In the genomic region with DNA sequence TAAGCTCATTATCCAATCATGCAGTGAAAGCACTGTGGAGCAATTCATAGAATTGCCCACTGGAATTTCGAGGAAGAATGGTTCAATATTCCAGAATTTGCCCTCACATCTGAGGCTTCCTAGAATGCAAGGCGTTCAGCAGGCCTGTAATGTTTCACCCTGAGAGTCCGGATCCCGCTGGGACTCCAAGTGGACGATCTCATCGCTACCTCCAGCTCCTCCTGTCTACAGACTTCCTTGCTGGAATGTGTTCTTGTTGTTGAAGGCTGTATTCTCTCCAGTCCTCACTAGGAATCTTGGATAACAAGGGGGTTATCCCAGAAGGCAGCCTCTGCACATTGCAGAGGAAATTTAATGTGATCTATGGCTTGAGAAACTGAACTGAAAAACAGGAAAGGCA, we compare ENCODE assay signal across 21 cellular contexts. TPM values are rescaled to one million over a fixed set of nuclear protein-coding genes. Genes with fewer than 3 reads are reported as not detected.
"Had no signal": no experiment of that assay in that cellular context is flagged by ENCODE, and none has a peak within 500 bp of the region (broad histone marks: within the 10 kb centered on the region; RNA-seq: fewer than 3 reads in every experiment).

No MANE protein-coding gene starts in this region.

- DNase-seq: central memory CD4-positive, alpha-beta T cell; cortex of kidney; effector memory CD4-positive, alpha-beta T cell; gastrocnemius medialis; glutamatergic neuron; immature natural killer cell; left colon; mucosa of descending colon; naive thymus-derived CD8-positive, alpha-beta T cell; occipital lobe; psoas muscle; sigmoid colon; stimulated activated CD4-positive, alpha-beta T cell treated with anti-CD3 and anti-CD28 coated beads, Interleukin-2, amount 100 ng/mL, for 24 hours; stimulated activated naive CD4-positive, alpha-beta T cell; stomach; substantia nigra; trophoblast cell had no signal

- H3K27me3 ChIP-seq: esophagus muscularis mucosa, gastrocnemius medialis, sigmoid colon, stomach had no signal

- H3K36me3 Mint-ChIP-seq: immature natural killer cell had no signal

- H3K9me3 ChIP-seq: esophagus muscularis mucosa, gastrocnemius medialis, mucosa of descending colon, psoas muscle, sigmoid colon, stomach had no signal

- H3K27ac ChIP-seq: epithelial cell of prostate, esophagus muscularis mucosa, parathyroid adenoma, psoas muscle, sigmoid colon, skin epidermis, stomach had no signal

- H3K4me3 ChIP-seq: esophagus muscularis mucosa, gastrocnemius medialis, mucosa of descending colon, psoas muscle, sigmoid colon, skin epidermis, stomach had no signal

- H3K4me1 ChIP-seq: parathyroid adenoma had no signal

- H3K4me1 Mint-ChIP-seq: immature natural killer cell had no signal

- H3K4me3 Mint-ChIP-seq: immature natural killer cell; naive thymus-derived CD8-positive, alpha-beta T cell had no signal

- H3K9me3 Mint-ChIP-seq: immature natural killer cell; naive thymus-derived CD8-positive, alpha-beta T cell had no signal

- H3K36me3 ChIP-seq: esophagus muscularis mucosa, sigmoid colon, stomach had no signal

- H3K27ac Mint-ChIP-seq: immature natural killer cell; naive thymus-derived CD8-positive, alpha-beta T cell had no signal

RNA-seq across cellular contexts. Expression of a gene that starts 7.8 kb away (rescaled TPM):
- total RNA-seq: naive thymus-derived CD8-positive, alpha-beta T cell had no signal
